ENCODE assay signal across 1 cellular context in genomic region chr17:82648165-82648668, GRCh38.
A peak's percentile ranks its signal among the peaks of the same experiment; 100 is the strongest.
TF ChIP-seq lines count a peak whose summit lies in the region.

Gene WDR45B (minus strand): TSS chr17:82648444. CDS start chr17:82648340, 104 bp downstream.

TF ChIP-seq in GM12878, 131 proteins besides CTCF, POLR2A, EP300 and RAD21 (continued from another document and continues in another):
- TF ChIP-seq, protein P1, sequence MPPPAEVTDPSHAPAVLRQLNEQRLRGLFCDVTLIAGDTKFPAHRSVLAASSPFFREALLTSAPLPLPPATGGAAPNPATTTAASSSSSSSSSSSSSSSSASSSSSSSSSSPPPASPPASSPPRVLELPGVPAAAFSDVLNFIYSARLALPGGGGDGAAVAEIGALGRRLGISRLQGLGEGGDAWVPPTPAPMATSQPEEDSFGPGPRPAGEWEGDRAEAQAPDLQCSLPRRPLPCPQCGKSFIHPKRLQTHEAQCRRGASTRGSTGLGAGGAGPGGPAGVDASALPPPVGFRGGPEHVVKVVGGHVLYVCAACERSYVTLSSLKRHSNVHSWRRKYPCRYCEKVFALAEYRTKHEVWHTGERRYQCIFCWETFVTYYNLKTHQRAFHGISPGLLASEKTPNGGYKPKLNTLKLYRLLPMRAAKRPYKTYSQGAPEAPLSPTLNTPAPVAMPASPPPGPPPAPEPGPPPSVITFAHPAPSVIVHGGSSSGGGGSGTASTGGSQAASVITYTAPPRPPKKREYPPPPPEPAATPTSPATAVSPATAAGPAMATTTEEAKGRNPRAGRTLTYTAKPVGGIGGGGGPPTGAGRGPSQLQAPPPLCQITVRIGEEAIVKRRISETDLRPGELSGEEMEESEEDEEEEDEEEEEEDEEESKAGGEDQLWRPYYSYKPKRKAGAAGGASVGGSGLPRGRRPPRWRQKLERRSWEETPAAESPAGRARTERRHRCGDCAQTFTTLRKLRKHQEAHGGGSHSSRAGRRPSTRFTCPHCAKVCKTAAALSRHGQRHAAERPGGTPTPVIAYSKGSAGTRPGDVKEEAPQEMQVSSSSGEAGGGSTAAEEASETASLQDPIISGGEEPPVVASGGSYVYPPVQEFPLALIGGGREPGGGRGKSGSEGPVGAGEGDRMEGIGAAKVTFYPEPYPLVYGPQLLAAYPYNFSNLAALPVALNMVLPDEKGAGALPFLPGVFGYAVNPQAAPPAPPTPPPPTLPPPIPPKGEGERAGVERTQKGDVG (CRISPR knock-in tag; IDR thresholded peaks at IDR 0.05) = no peak
- TF ChIP-seq CREM (IDR thresholded peaks at IDR 0.05; ENCODE audit: low read depth) (peak; percentile 25; the same call in 1 of the 2 replicates), SUZ12 (IDR thresholded peaks at IDR 0.05; ENCODE audit: unreplicated experiment) (no peak), SMAD5 (IDR thresholded peaks at IDR 0.05; ENCODE audit: low read depth) (peak; percentile 66; the same call in 1 of the 2 replicates), ZNF207 (IDR thresholded peaks at IDR 0.05; ENCODE audit: borderline replicate concordance) (0 out of 2 replicates have a peak, but pooled peaks have one; percentile 43), CEBPB (IDR thresholded peaks at IDR 0.05; ENCODE audit: borderline replicate concordance in 1 of 2, low read depth in 2 of 2, low read length in 2 of 2) (no peak), PAX5 (IDR thresholded peaks at IDR 0.05; ENCODE audit: borderline replicate concordance, low read depth, low read length) (peak; percentile 39; the same call in 1 of the 2 replicates), HDGF (IDR thresholded peaks at IDR 0.05) (no peak), RB1 (IDR thresholded peaks at IDR 0.05; ENCODE audit: borderline replicate concordance) (0 out of 2 replicates have a peak, but pooled peaks have one; percentile 36), USF2 (IDR thresholded peaks at IDR 0.05; ENCODE audit: borderline replicate concordance, low read depth, low read length) (no peak), ZSCAN29 (IDR thresholded peaks at IDR 0.05) (no peak), SMC3 (IDR thresholded peaks at IDR 0.05; ENCODE audit: borderline replicate concordance, low read length) (no peak), SP1 (IDR thresholded peaks at IDR 0.05; ENCODE audit: low read depth, low read length) (peak; percentile 64), CHD4 (IDR thresholded peaks at IDR 0.05) (no peak), RELA (IDR thresholded peaks at IDR 0.05; ENCODE audit: borderline replicate concordance, partially characterized antibody) (peak; percentile 89), ATF2 (IDR thresholded peaks at IDR 0.05; ENCODE audit: low read length) (no peak), STAT3 (IDR thresholded peaks at IDR 0.05; ENCODE audit: low read depth, low read length) (no peak), MLLT1 (IDR thresholded peaks at IDR 0.05) (peak; percentile 99), GABPA (IDR thresholded peaks at IDR 0.05; ENCODE audit: low read depth) (no peak; the same call in 1 of the 2 replicates), HDAC6 (IDR thresholded peaks at IDR 0.05; ENCODE audit: unreplicated experiment) (no peak), SUPT20H (IDR thresholded peaks at IDR 0.05; ENCODE audit: borderline replicate concordance, control insufficient read depth, low read depth, low read length) (no peak), RCOR1 (conservative IDR thresholded peaks at IDR 0.05; ENCODE audit: low read depth, low read length) (no peak), TCF3 (IDR thresholded peaks at IDR 0.05; ENCODE audit: borderline replicate concordance, insufficient read depth, low read depth, low read length) (0 out of 2 replicates have a peak, but pooled peaks have one; percentile 50), TAF1 (IDR thresholded peaks at IDR 0.05; ENCODE audit: borderline replicate concordance, low read depth, low read length) (peak; percentile 64; the same call in 1 of the 2 replicates), PML (IDR thresholded peaks at IDR 0.05; ENCODE audit: low read length) (no peak; the same call in 1 of the 2 replicates), JUNB (IDR thresholded peaks at IDR 0.05) (no peak), CBFB (IDR thresholded peaks at IDR 0.05; ENCODE audit: low read depth) (no peak), IRF5 (IDR thresholded peaks at IDR 0.05; ENCODE audit: borderline replicate concordance) (no peak), IKZF1 (conservative IDR thresholded peaks at IDR 0.05) (peak; percentile 64), ATF3 (IDR thresholded peaks at IDR 0.05; ENCODE audit: borderline replicate concordance, extremely low read depth, low read depth, low read length) (no peak), FOXK2 (IDR thresholded peaks at IDR 0.05) (no peak)
- TF ChIP-seq, protein P2, sequence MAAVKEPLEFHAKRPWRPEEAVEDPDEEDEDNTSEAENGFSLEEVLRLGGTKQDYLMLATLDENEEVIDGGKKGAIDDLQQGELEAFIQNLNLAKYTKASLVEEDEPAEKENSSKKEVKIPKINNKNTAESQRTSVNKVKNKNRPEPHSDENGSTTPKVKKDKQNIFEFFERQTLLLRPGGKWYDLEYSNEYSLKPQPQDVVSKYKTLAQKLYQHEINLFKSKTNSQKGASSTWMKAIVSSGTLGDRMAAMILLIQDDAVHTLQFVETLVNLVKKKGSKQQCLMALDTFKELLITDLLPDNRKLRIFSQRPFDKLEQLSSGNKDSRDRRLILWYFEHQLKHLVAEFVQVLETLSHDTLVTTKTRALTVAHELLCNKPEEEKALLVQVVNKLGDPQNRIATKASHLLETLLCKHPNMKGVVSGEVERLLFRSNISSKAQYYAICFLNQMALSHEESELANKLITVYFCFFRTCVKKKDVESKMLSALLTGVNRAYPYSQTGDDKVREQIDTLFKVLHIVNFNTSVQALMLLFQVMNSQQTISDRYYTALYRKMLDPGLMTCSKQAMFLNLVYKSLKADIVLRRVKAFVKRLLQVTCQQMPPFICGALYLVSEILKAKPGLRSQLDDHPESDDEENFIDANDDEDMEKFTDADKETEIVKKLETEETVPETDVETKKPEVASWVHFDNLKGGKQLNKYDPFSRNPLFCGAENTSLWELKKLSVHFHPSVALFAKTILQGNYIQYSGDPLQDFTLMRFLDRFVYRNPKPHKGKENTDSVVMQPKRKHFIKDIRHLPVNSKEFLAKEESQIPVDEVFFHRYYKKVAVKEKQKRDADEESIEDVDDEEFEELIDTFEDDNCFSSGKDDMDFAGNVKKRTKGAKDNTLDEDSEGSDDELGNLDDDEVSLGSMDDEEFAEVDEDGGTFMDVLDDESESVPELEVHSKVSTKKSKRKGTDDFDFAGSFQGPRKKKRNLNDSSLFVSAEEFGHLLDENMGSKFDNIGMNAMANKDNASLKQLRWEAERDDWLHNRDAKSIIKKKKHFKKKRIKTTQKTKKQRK (IDR thresholded peaks at IDR 0.05; ENCODE audit: low read depth, low read length) = no peak
- TF ChIP-seq, protein P3, sequence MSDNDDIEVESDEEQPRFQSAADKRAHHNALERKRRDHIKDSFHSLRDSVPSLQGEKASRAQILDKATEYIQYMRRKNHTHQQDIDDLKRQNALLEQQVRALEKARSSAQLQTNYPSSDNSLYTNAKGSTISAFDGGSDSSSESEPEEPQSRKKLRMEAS (IDR thresholded peaks at IDR 0.05; ENCODE audit: low read depth, low read length) = peak; percentile 87
- TF ChIP-seq, protein P4, sequence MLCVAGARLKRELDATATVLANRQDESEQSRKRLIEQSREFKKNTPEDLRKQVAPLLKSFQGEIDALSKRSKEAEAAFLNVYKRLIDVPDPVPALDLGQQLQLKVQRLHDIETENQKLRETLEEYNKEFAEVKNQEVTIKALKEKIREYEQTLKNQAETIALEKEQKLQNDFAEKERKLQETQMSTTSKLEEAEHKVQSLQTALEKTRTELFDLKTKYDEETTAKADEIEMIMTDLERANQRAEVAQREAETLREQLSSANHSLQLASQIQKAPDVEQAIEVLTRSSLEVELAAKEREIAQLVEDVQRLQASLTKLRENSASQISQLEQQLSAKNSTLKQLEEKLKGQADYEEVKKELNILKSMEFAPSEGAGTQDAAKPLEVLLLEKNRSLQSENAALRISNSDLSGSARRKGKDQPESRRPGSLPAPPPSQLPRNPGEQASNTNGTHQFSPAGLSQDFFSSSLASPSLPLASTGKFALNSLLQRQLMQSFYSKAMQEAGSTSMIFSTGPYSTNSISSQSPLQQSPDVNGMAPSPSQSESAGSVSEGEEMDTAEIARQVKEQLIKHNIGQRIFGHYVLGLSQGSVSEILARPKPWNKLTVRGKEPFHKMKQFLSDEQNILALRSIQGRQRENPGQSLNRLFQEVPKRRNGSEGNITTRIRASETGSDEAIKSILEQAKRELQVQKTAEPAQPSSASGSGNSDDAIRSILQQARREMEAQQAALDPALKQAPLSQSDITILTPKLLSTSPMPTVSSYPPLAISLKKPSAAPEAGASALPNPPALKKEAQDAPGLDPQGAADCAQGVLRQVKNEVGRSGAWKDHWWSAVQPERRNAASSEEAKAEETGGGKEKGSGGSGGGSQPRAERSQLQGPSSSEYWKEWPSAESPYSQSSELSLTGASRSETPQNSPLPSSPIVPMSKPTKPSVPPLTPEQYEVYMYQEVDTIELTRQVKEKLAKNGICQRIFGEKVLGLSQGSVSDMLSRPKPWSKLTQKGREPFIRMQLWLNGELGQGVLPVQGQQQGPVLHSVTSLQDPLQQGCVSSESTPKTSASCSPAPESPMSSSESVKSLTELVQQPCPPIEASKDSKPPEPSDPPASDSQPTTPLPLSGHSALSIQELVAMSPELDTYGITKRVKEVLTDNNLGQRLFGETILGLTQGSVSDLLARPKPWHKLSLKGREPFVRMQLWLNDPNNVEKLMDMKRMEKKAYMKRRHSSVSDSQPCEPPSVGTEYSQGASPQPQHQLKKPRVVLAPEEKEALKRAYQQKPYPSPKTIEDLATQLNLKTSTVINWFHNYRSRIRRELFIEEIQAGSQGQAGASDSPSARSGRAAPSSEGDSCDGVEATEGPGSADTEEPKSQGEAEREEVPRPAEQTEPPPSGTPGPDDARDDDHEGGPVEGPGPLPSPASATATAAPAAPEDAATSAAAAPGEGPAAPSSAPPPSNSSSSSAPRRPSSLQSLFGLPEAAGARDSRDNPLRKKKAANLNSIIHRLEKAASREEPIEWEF (IDR thresholded peaks at IDR 0.05; ENCODE audit: insufficient replicate concordance, low read depth, low read length) = peak; percentile 27
- TF ChIP-seq, protein P5, sequence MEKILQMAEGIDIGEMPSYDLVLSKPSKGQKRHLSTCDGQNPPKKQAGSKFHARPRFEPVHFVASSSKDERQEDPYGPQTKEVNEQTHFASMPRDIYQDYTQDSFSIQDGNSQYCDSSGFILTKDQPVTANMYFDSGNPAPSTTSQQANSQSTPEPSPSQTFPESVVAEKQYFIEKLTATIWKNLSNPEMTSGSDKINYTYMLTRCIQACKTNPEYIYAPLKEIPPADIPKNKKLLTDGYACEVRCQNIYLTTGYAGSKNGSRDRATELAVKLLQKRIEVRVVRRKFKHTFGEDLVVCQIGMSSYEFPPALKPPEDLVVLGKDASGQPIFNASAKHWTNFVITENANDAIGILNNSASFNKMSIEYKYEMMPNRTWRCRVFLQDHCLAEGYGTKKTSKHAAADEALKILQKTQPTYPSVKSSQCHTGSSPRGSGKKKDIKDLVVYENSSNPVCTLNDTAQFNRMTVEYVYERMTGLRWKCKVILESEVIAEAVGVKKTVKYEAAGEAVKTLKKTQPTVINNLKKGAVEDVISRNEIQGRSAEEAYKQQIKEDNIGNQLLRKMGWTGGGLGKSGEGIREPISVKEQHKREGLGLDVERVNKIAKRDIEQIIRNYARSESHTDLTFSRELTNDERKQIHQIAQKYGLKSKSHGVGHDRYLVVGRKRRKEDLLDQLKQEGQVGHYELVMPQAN (conservative IDR thresholded peaks at IDR 0.05) = no peak; the same call in 1 of the 2 replicates
